ENCODE assay signal across 10 cellular contexts in genomic region chr9:70415041-70415440, GRCh38. TPM values are rescaled to one million over a fixed set of nuclear protein-coding genes. Genes with fewer than 3 reads are reported as not detected.
DNase-seq lines count a peak whose midpoint lies in the region; ATAC-seq and TF ChIP-seq lines count a peak whose summit lies in the region.
"Had no signal": no experiment of that assay in that cellular context is flagged by ENCODE, and none has a peak within 500 bp of the region (broad histone marks: within the 10 kb centered on the region; RNA-seq: fewer than 3 reads in every experiment).

No MANE protein-coding gene starts in this region.

- H3K27ac Mint-ChIP-seq in activated CD4-positive, alpha-beta T cell treated with anti-CD3 and anti-CD28 coated beads for 36 hours: peak overlapping the region; percentile 100

- no peak overlapping the region for H3K23ac ChIP-seq in neuronal stem cell (ENCODE audit: low read depth, low read length, poor library complexity)

- no peak overlapping the region for H3K4ac ChIP-seq in neuronal stem cell (ENCODE audit: low read length)

- H4K91ac ChIP-seq in neuronal stem cell (ENCODE audit: low read depth, low read length, poor library complexity): no peak overlapping the region

- H4K8ac ChIP-seq in neuronal stem cell (ENCODE audit: low read depth, low read length): no peak overlapping the region

- peak overlapping the region; percentile 99 for H3K4me3 Mint-ChIP-seq in activated CD4-positive, alpha-beta T cell treated with anti-CD3 and anti-CD28 coated beads for 36 hours

- H3K4me3 ChIP-seq in left lung (peak overlapping the region in 1 of 2 donors; percentile 81), stomach smooth muscle (ENCODE audit: low read length in 2 of 2) (peak overlapping the region; percentile 78 to 100), neuronal stem cell (ENCODE audit: low read length in 2 of 2) (no peak overlapping the region)

- H3K14ac ChIP-seq in neuronal stem cell (ENCODE audit: low read length): no peak overlapping the region

- H2BK5ac ChIP-seq in neuronal stem cell (ENCODE audit: low read length): no peak overlapping the region

- no peaks in the 10 kb centered on the region for H3K9me3 Mint-ChIP-seq in activated CD4-positive, alpha-beta T cell treated with anti-CD3 and anti-CD28 coated beads for 36 hours (ENCODE audit: low read depth)

- no peaks in the 10 kb centered on the region for H3K27me3 Mint-ChIP-seq in activated CD4-positive, alpha-beta T cell treated with anti-CD3 and anti-CD28 coated beads for 36 hours

- peaks cover 12% of the 10 kb centered on the region for H3K36me3 Mint-ChIP-seq in activated CD4-positive, alpha-beta T cell treated with anti-CD3 and anti-CD28 coated beads for 36 hours (ENCODE audit: low read depth)

- H3K4me1 Mint-ChIP-seq in activated CD4-positive, alpha-beta T cell treated with anti-CD3 and anti-CD28 coated beads for 36 hours: peaks cover 32% of the 10 kb centered on the region

- intact Hi-C loops in activated CD4-positive, alpha-beta T cell treated with anti-CD3 and anti-CD28 coated beads for 36 hours (cut with DNase I, micrococcal nuclease): loop anchor here (10.0 kb wide), 3 partner anchors 1380 to 1950 kb away; partner anchors contain the start of genes FXN (in 1 of the 2) and ZFAND5 (in 1 of the 2)
- intact Hi-C loops in left lung (cut with DNase I): loop anchor here (10.0 kb wide), 2 partner anchors 170 to 180 kb away; no protein-coding TSS in a partner anchor

- no peak for DNase-seq in activated CD4-positive, alpha-beta T cell treated with anti-CD3 and anti-CD28 coated beads for 36 hours
- DNase-seq in activated CD4-positive, alpha-beta T cell treated with anti-CD3 and anti-CD28 coated beads, Interleukin-2, amount 50 U/mL, for 48 hours: no peak
- DNase-seq in left lung: no peak
- no peak for DNase-seq in HuH-7 (ENCODE audit: low spot score)
- no peak for DNase-seq in COLO829 (ENCODE audit: low spot score)
- DNase-seq in neuronal stem cell (ENCODE audit: low spot score): no peak
- DNase-seq: H7, NCI-H526 treated with DMSO at 0.1 percent for 48 hours had no signal

- H3K27me3 ChIP-seq in left lung (no peaks in the 10 kb centered on the region), stomach smooth muscle (ENCODE audit: control insufficient read depth in 1 of 2, insufficient read depth in 2 of 2, low read length in 2 of 2) (no peaks in the 10 kb centered on the region), neuronal stem cell (ENCODE audit: control insufficient read depth in 3 of 3, insufficient read depth in 3 of 3, low read depth in 1 of 3, low read length in 3 of 3) (peaks cover 15 to 83% (median 49%) of the 10 kb centered on the region in 3 experiments)

- H2AFZ ChIP-seq in neuronal stem cell (ENCODE audit: low read length): no peak overlapping the region

- H3K9me3 ChIP-seq in left lung (no peaks in the 10 kb centered on the region), stomach smooth muscle (ENCODE audit: control insufficient read depth in 2 of 2, low read length in 2 of 2) (no peaks in the 10 kb centered on the region), neuronal stem cell (replicated peaks in 1 of 2; ENCODE audit: control insufficient read depth in 2 of 2, insufficient read depth in 1 of 2, low read depth in 1 of 2, low read length in 2 of 2) (peaks cover 0 to 2% of the 10 kb centered on the region in 2 donors)

- 51 to 81% (median 69%) methylated on average over 2 of the region's 2 CpGs for WGBS in adipose tissue, 3 donors
- no CpG with 5 or more reads among the region's 2 CpGs for WGBS in neuronal stem cell (ENCODE audit: extremely low coverage in 2 of 2, insufficient read length in 2 of 2, insufficient replicate concordance in 1 of 2), 2 donors

- no peak overlapping the region for H2BK15ac ChIP-seq in neuronal stem cell (ENCODE audit: low read length)

- no peak overlapping the region for H2BK120ac ChIP-seq in neuronal stem cell (ENCODE audit: low read depth, low read length)

- ATAC-seq in activated CD4-positive, alpha-beta T cell treated with anti-CD3 and anti-CD28 coated beads for 36 hours: no peak
- ATAC-seq in left lung: no peak

- H3K27ac ChIP-seq in adipose tissue (ENCODE audit: low read depth, low read length) (peak overlapping the region; percentile 60), left lung (peak overlapping the region; percentile 100), stomach smooth muscle (ENCODE audit: low read length) (peak overlapping the region; percentile 100), neuronal stem cell (replicated peaks; ENCODE audit: low read length) (no peak overlapping the region)

- H3K36me3 ChIP-seq in left lung (no peaks in the 10 kb centered on the region), stomach smooth muscle (ENCODE audit: control insufficient read depth in 2 of 2, insufficient read depth in 2 of 2, low read length in 2 of 2) (no peaks in the 10 kb centered on the region), neuronal stem cell (replicated peaks in 1 of 2; ENCODE audit: control insufficient read depth in 2 of 2, insufficient read depth in 2 of 2, low read length in 2 of 2) (no peaks in the 10 kb centered on the region)

- TF ChIP-seq CTCF in left lung (IDR thresholded peaks at IDR 0.05): no peak

- H3K9ac ChIP-seq in stomach smooth muscle (ENCODE audit: low read length in 2 of 2): peak overlapping the region; percentile 100
- H3K9ac ChIP-seq in neuronal stem cell (ENCODE audit: low read depth, low read length, poor library complexity): no peak overlapping the region

- no peak overlapping the region for H3K4me2 ChIP-seq in neuronal stem cell (ENCODE audit: insufficient read depth, low read length, poor library complexity, severe bottlenecking)

- POLR2A ChIA-PET in activated CD4-positive, alpha-beta T cell treated with anti-CD3 and anti-CD28 coated beads for 36 hours (lab: Charles Lee): interaction anchor here (1.0 kb wide), 1 partner anchor 187 kb away, joined by 3 read pairs; no protein-coding TSS in a partner anchor

- CTCF ChIA-PET in activated CD4-positive, alpha-beta T cell treated with anti-CD3 and anti-CD28 coated beads for 36 hours (lab: Charles Lee): interaction anchor here (0.7 to 2.1 kb wide), 4 partner anchors 10 to 187 kb away, joined by 3 to 14 read pairs (median 5); no protein-coding TSS in a partner anchor

- H3K4me1 ChIP-seq in left lung (peaks cover 22 to 62% of the 10 kb centered on the region in 2 donors), stomach smooth muscle (ENCODE audit: control insufficient read depth, insufficient read depth, low read length) (peaks cover 37% of the 10 kb centered on the region), neuronal stem cell (ENCODE audit: control insufficient read depth in 2 of 2, insufficient read depth in 1 of 2, low read depth in 1 of 2, low read length in 2 of 2) (peaks cover 10 to 12% of the 10 kb centered on the region in 2 donors)

- H3K18ac ChIP-seq in neuronal stem cell (ENCODE audit: low read length): no peak overlapping the region

- no peak overlapping the region for H2BK12ac ChIP-seq in neuronal stem cell (ENCODE audit: low read length)

- H3K79me1 ChIP-seq in neuronal stem cell (ENCODE audit: low read depth, low read length): no peaks in the 10 kb centered on the region

- H2AK5ac ChIP-seq in neuronal stem cell (ENCODE audit: low read depth, low read length): no peak overlapping the region

RNA-seq across cellular contexts. Expression of gene KLF9, which starts 0.6 kb away (rescaled TPM):
- total RNA-seq in activated CD4-positive, alpha-beta T cell treated with anti-CD3 and anti-CD28 coated beads for 36 hours: 10 to 100 TPM; 20.2 to 22.3 TPM
- polyA plus RNA-seq in adipose tissue: 100 to 1,000 TPM in 1 of 3 donors, 10 to 100 TPM in 2; 23.1 to 115 (median 48.5) TPM
- total RNA-seq in left lung: 10 to 100 TPM; 25.2 to 42.0 TPM
- 0.28 TPM for polyA plus RNA-seq in neuronal stem cell (2013, experiment 1 of 2)
- 0.28 TPM for polyA plus RNA-seq in neuronal stem cell (2013, experiment 2 of 2)

Comparison
In these comparisons a context has a peak if more than half of its experiments do, and no peak if none do; other contexts are left out.
1. H3K4me3 ChIP-seq: peak in stomach smooth muscle (2 of 2); none in neuronal stem cell (0 of 2).